1 cellular context compared by ENCODE assay signal in genomic region chr6:31158140-31158862, GRCh38.
TF ChIP-seq lines count a peak whose summit lies in the region.

TSS of gene TCF19 (plus strand) at chr6:31158589. CDS start at chr6:31159470, 881 bp downstream.

TF ChIP-seq in K562, 482 proteins besides CTCF, POLR2A, EP300 and RAD21 (continued from another document and continues in another):
- TF ChIP-seq MTF1 (CRISPR knock-in tag; IDR thresholded peaks at IDR 0.05; ENCODE audit: borderline replicate concordance) (no peak), CEBPZ (IDR thresholded peaks at IDR 0.05; ENCODE audit: borderline replicate concordance, low read depth, low read length) (peak; percentile 92), SRSF1 (IDR thresholded peaks at IDR 0.05; ENCODE audit: low read depth, low read length) (no peak), GMEB1 (CRISPR knock-in tag; IDR thresholded peaks at IDR 0.05) (no peak), JUN (IDR thresholded peaks at IDR 0.05; ENCODE audit: borderline replicate concordance, low read depth, low read length) (peak; percentile 50; the same call in 1 of the 2 replicates), JUN (CRISPR knock-in tag; IDR thresholded peaks at IDR 0.05; ENCODE audit: borderline replicate concordance) (no peak), HDGF (IDR thresholded peaks at IDR 0.05) (no peak), ZNF740 (CRISPR knock-in tag; IDR thresholded peaks at IDR 0.05) (no peak), ZNF740 (tag; IDR thresholded peaks at IDR 0.05) (no peak), LARP7 (IDR thresholded peaks at IDR 0.05) (0 out of 2 replicates have a peak, but pooled peaks have one; percentile 12), EZH2 (IDR thresholded peaks at IDR 0.05; ENCODE audit: borderline replicate concordance, low read depth, low read length) (no peak), CHD2 (IDR thresholded peaks at IDR 0.05; ENCODE audit: low read depth, low read length) (peak; percentile 91), NR4A1 (CRISPR knock-in tag; IDR thresholded peaks at IDR 0.05) (no peak), NR4A1 (tag; IDR thresholded peaks at IDR 0.05) (no peak), ZNF583 (CRISPR knock-in tag; IDR thresholded peaks at IDR 0.05) (no peak), POLR2B (IDR thresholded peaks at IDR 0.05; ENCODE audit: low read depth, partially characterized antibody) (peak; percentile 70), PTRF (tag; IDR thresholded peaks at IDR 0.05) (no peak), IFI16 (CRISPR knock-in tag; IDR thresholded peaks at IDR 0.05) (no peak), ZNF212 (CRISPR knock-in tag; IDR thresholded peaks at IDR 0.05) (no peak), POLR2AphosphoS2 (IDR thresholded peaks at IDR 0.05; ENCODE audit: low read length) (no peak), ARID3A (IDR thresholded peaks at IDR 0.05; ENCODE audit: borderline replicate concordance, low read depth, low read length) (peak; percentile 79; the same call in 1 of the 2 replicates), ZNF395 (CRISPR knock-in tag; IDR thresholded peaks at IDR 0.05) (no peak), ELF2 (CRISPR knock-in tag; IDR thresholded peaks at IDR 0.05) (no peak), BCL6 (CRISPR knock-in tag; IDR thresholded peaks at IDR 0.05) (no peak), NFATC3 (IDR thresholded peaks at IDR 0.05) (no peak), HOXB6 (CRISPR knock-in tag; IDR thresholded peaks at IDR 0.05; ENCODE audit: borderline replicate concordance) (no peak), SAFB2 (IDR thresholded peaks at IDR 0.05; ENCODE audit: borderline replicate concordance, low read depth, low read length, severe bottlenecking) (no peak), SAFB (IDR thresholded peaks at IDR 0.05; ENCODE audit: borderline replicate concordance, low read depth, low read length) (no peak), PPARD (CRISPR knock-in tag; IDR thresholded peaks at IDR 0.05) (no peak), XRCC5 (IDR thresholded peaks at IDR 0.05; ENCODE audit: low read depth, low read length) (peak; percentile 59; the same call in 1 of the 2 replicates), RBBP5 (IDR thresholded peaks at IDR 0.05; ENCODE audit: borderline replicate concordance, insufficient read depth, low read length, poor library complexity, severe bottlenecking) (peak; percentile 86), CREB3 (tag; conservative IDR thresholded peaks at IDR 0.05; ENCODE audit: low read depth) (no peak), ETS2 (tag; IDR thresholded peaks at IDR 0.05; ENCODE audit: borderline replicate concordance, poor library complexity, severe bottlenecking) (no peak), ZC3H11A (IDR thresholded peaks at IDR 0.05; ENCODE audit: low read depth, low read length) (no peak), DMBX1 (CRISPR knock-in tag; IDR thresholded peaks at IDR 0.05; ENCODE audit: borderline replicate concordance) (no peak), NCOR1 (IDR thresholded peaks at IDR 0.05) (no peak), PKNOX1 (IDR thresholded peaks at IDR 0.05) (peak; percentile 66), RNF2 (IDR thresholded peaks at IDR 0.05) (no peak), NR2C1 (IDR thresholded peaks at IDR 0.05) (no peak), NR2C1 (tag; IDR thresholded peaks at IDR 0.05) (no peak), PBX2 (CRISPR knock-in tag; IDR thresholded peaks at IDR 0.05; ENCODE audit: low read depth) (no peak; the same call in 1 of the 2 replicates), PBX2 (tag; conservative IDR thresholded peaks at IDR 0.05; ENCODE audit: low read depth) (no peak), CHD1 (IDR thresholded peaks at IDR 0.05; ENCODE audit: low read length) (peak; percentile 59), MYC (IDR thresholded peaks at IDR 0.05; ENCODE audit: low read depth, low read length) (0 out of 2 replicates have a peak, but pooled peaks have one; percentile 57), MYC (CRISPR knock-in tag; IDR thresholded peaks at IDR 0.05; ENCODE audit: borderline replicate concordance, low read depth) (peak; percentile 79), FOXJ3 (CRISPR knock-in tag; IDR thresholded peaks at IDR 0.05) (no peak), NFYB (IDR thresholded peaks at IDR 0.05; ENCODE audit: extremely low read depth, insufficient read length) (peak; percentile 99), SLC30A9 (CRISPR knock-in tag; IDR thresholded peaks at IDR 0.05) (no peak), ARID4B (CRISPR knock-in tag; IDR thresholded peaks at IDR 0.05) (peak; percentile 60), SNAPC5 (CRISPR knock-in tag; IDR thresholded peaks at IDR 0.05) (no peak), BMI1 (IDR thresholded peaks at IDR 0.05; ENCODE audit: low read length) (no peak)
